ENCODE assay signal across 1 cellular context in genomic region chr1:2408456-2408855, GRCh38.
TF ChIP-seq lines count a peak whose summit lies in the region.

No MANE protein-coding gene starts in this region.

TF ChIP-seq in HepG2, 621 proteins besides CTCF, POLR2A, EP300 and RAD21:
- peak; percentile 68 for TF ChIP-seq AGO2 (optimal IDR thresholded peaks at IDR 0.05; ENCODE audit: low read depth, low read length)
- TF ChIP-seq GRHL1 (CRISPR knock-in tag; conservative IDR thresholded peaks at IDR 0.05), result no peak
- TF ChIP-seq RBFOX2 (IDR thresholded peaks at IDR 0.05; ENCODE audit: low read depth, low read length), result peak; percentile 68
